Comparison of ENCODE assay signal across 8 cellular contexts in genomic region chr3:195546130-195546560, GRCh38. TPM values are rescaled to one million over a fixed set of nuclear protein-coding genes. Genes with fewer than 3 reads are reported as not detected.
DNase-seq lines count a peak whose midpoint lies in the region; ATAC-seq and TF ChIP-seq lines count a peak whose summit lies in the region.

No MANE protein-coding gene starts in this region.

- peaks cover 73% of the 10 kb centered on the region for H3K4me1 ChIP-seq in CD8-positive, alpha-beta memory T cell (ENCODE audit: insufficient read depth, low read length)
- peaks cover 0 to 64% (median 20%) of the 10 kb centered on the region in 4 donors for H3K4me1 ChIP-seq in Peyer's patch

- intact Hi-C loops in posterior vena cava (cut with DNase I) = no loop called here

- peak overlapping the region; percentile 58 for H3K4me3 ChIP-seq in CD8-positive, alpha-beta memory T cell (ENCODE audit: low read length)
- H3K4me3 ChIP-seq in Peyer's patch = no peak overlapping the region

- peaks cover 71 to 78% (median 77%) of the 10 kb centered on the region in 3 donors for H3K4me1 Mint-ChIP-seq in CD8-positive, alpha-beta memory T cell

- H3K36me3 ChIP-seq in CD8-positive, alpha-beta memory T cell (ENCODE audit: insufficient read depth, low read length) = no peaks in the 10 kb centered on the region
- H3K36me3 ChIP-seq in Peyer's patch = no peaks in the 10 kb centered on the region

- TF ChIP-seq POLR2A in Peyer's patch (IDR thresholded peaks at IDR 0.05) = no peak

- no peak for TF ChIP-seq CTCF in Peyer's patch (IDR thresholded peaks at IDR 0.05)

- H3K27ac ChIP-seq in CD8-positive, alpha-beta memory T cell (ENCODE audit: low read depth, low read length) = no peak overlapping the region
- peak overlapping the region; percentile 34 to 68 (median 46) for H3K27ac ChIP-seq in Peyer's patch

- POLR2A ChIA-PET in CD8-positive, alpha-beta memory T cell (lab: Charles Lee) = interaction anchor here (0.7 to 1.7 kb wide), 3 partner anchors 10 to 276 kb away, joined by 3 read pairs; no protein-coding TSS in a partner anchor

- H3K27me3 Mint-ChIP-seq in CD8-positive, alpha-beta memory T cell = no peaks in the 10 kb centered on the region

- ATAC-seq in GM21528 (IDR thresholded peaks at IDR 0.05; ENCODE audit: low FRiP score, unreplicated experiment) = no peak

- peak overlapping the region; percentile 81 to 98 (median 88) for H3K4me3 Mint-ChIP-seq in CD8-positive, alpha-beta memory T cell

- CTCF ChIA-PET in CD8-positive, alpha-beta memory T cell (lab: Charles Lee) = interaction anchor here (1.0 to 1.3 kb wide), 3 partner anchors 11 to 305 kb away, joined by 3 to 5 read pairs (median 3); no protein-coding TSS in a partner anchor

- DNase-seq in CD8-positive, alpha-beta memory T cell = no peak
- DNase-seq in Peyer's patch (no peak), dermis blood vessel endothelial cell (peak; percentile 73), pulmonary artery endothelial cell (ENCODE audit: low read depth, low spot score) (peak; percentile 22), NCI-H69 (lab: John Stamatoyannopoulos, UW) (no peak), posterior vena cava (ENCODE audit: low spot score) (no peak), NCI-H1105 (lab: John Stamatoyannopoulos, UW) (no peak)

- peak overlapping the region; percentile 80 to 97 (median 94) for H3K27ac Mint-ChIP-seq in CD8-positive, alpha-beta memory T cell

- H3K9me3 ChIP-seq in CD8-positive, alpha-beta memory T cell (ENCODE audit: low read length) = no peaks in the 10 kb centered on the region
- no peaks in the 10 kb centered on the region for H3K9me3 ChIP-seq in Peyer's patch

- H3K27me3 ChIP-seq in CD8-positive, alpha-beta memory T cell (ENCODE audit: insufficient read depth, low read length, poor library complexity, severe bottlenecking) = no peaks in the 10 kb centered on the region
- no peaks in the 10 kb centered on the region for H3K27me3 ChIP-seq in Peyer's patch

- no peaks in the 10 kb centered on the region for H3K9me3 Mint-ChIP-seq in CD8-positive, alpha-beta memory T cell

- H3K36me3 Mint-ChIP-seq in CD8-positive, alpha-beta memory T cell = peaks cover 0 to 19% (median 0%) of the 10 kb centered on the region in 3 donors

RNA-seq across cellular contexts. Expression of gene PPP1R2, which starts 3.0 kb away (rescaled TPM):
- 100 to 1,000 TPM; 106 to 109 TPM for total RNA-seq in CD8-positive, alpha-beta memory T cell
- 209 TPM for polyA plus RNA-seq in CD8-positive, alpha-beta memory T cell
- total RNA-seq in Peyer's patch (10 to 100 TPM; 48.2 to 79.8 (median 66.0) TPM), dermis blood vessel endothelial cell (139 and 277 TPM in 2 replicates), pulmonary artery endothelial cell (77.8 and 168 TPM in 2 replicates), posterior vena cava (10 to 100 TPM; 56.7 to 62.6 TPM)

RNA-seq across cellular contexts. Expression of gene APOD, which starts 37.6 kb away (rescaled TPM):
- total RNA-seq in CD8-positive, alpha-beta memory T cell = under 1 TPM in 1 of 2 experiments, not detected in 1; 0.20 TPM
- not detected for polyA plus RNA-seq in CD8-positive, alpha-beta memory T cell
- total RNA-seq in Peyer's patch (10 to 100 TPM; 22.3 to 68.2 (median 35.6) TPM), dermis blood vessel endothelial cell (16.2 and 27.1 TPM in 2 replicates), pulmonary artery endothelial cell (1.3 and 25.1 TPM in 2 replicates), posterior vena cava (100 to 1,000 TPM; 221 to 388 TPM)

Comparison
In these comparisons a context has a peak if more than half of its experiments do, and no peak if none do; other contexts are left out.
1. DNase-seq: peak in dermis blood vessel endothelial cell (single experiment) and pulmonary artery endothelial cell (single experiment); none in CD8-positive, alpha-beta memory T cell (0 of 5), Peyer's patch (0 of 3), NCI-H69 (single experiment), posterior vena cava (single experiment) and NCI-H1105 (single experiment).